In the genomic region with DNA sequence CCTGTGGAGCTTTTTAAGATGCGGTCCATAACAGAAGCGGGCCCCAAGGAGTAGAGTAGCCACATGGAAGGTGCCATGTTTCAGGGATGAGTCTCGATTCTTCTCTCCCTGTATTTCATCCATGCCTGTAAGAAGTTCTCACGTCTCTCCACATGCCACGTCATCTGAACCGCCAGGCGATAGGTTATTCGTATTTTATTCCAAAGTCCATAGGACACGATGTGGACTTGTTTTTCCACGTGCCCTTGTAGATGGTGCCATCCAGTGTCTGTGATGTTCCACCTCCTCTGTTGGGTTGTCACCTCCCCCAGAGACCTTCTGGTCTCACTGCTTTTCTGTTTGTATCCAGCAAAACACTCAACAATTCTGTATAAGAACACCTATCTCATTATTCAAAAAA, we compare ENCODE assay signal across 16 cellular contexts. TPM values are rescaled to one million over a fixed set of nuclear protein-coding genes. Genes with fewer than 3 reads are reported as not detected.
DNase-seq lines count a peak whose midpoint lies in the region; ATAC-seq and TF ChIP-seq lines count a peak whose summit lies in the region.
"Had no signal": no experiment of that assay in that cellular context is flagged by ENCODE, and none has a peak within 500 bp of the region (broad histone marks: within the 10 kb centered on the region; RNA-seq: fewer than 3 reads in every experiment).

No MANE protein-coding gene starts in this region.

- peaks cover 0 to 34% (median 16%) of the 10 kb centered on the region in 4 donors for H3K36me3 ChIP-seq in esophagus muscularis mucosa
- peaks cover 4 to 17% (median 5%) of the 10 kb centered on the region in 4 donors for H3K36me3 ChIP-seq in liver (ENCODE audit: control insufficient read depth in 4 of 4, insufficient read depth in 3 of 4, low read depth in 1 of 4, low read length in 3 of 4)

- H3K27me3 ChIP-seq in esophagus muscularis mucosa (no peaks in the 10 kb centered on the region), liver (ENCODE audit: control insufficient read depth in 4 of 4, insufficient read depth in 4 of 4, low read length in 3 of 4) (no peaks in the 10 kb centered on the region)

- H3K4me1 ChIP-seq in esophagus muscularis mucosa (peaks cover 0 to 12% (median 4%) of the 10 kb centered on the region in 4 donors), liver (ENCODE audit: control insufficient read depth in 4 of 4, insufficient read depth in 4 of 4, low read length in 3 of 4) (peaks cover 1 to 38% (median 14%) of the 10 kb centered on the region in 4 donors)
- H3K4me1 ChIP-seq: A549, Caco-2 had no signal

- no peak overlapping the region for H3K9ac ChIP-seq in liver (ENCODE audit: low read depth in 1 of 2, low read length in 2 of 2)

- no peak overlapping the region for H3K27ac Mint-ChIP-seq in progenitor cell of endocrine pancreas
- H3K27ac Mint-ChIP-seq: CD4-positive, alpha-beta T cell; H9 had no signal

- no peak for TF ChIP-seq CTCF in esophagus muscularis mucosa (IDR thresholded peaks at IDR 0.05)
- no peak for TF ChIP-seq CTCF in liver (IDR thresholded peaks at IDR 0.05; ENCODE audit: low read depth, low read length, missing input control)
- no peak for TF ChIP-seq CTCF in progenitor cell of endocrine pancreas (IDR thresholded peaks at IDR 0.05; ENCODE audit: unreplicated experiment)

- peaks cover 48% of the 10 kb centered on the region for H3K36me3 Mint-ChIP-seq in progenitor cell of endocrine pancreas (ENCODE audit: insufficient read depth)

- H3K4me1 Mint-ChIP-seq in progenitor cell of endocrine pancreas (ENCODE audit: low read depth), result peaks cover 1% of the 10 kb centered on the region
- H3K4me1 Mint-ChIP-seq: H9 had no signal

- H3K4me3 Mint-ChIP-seq in progenitor cell of endocrine pancreas (ENCODE audit: low read depth), result no peak overlapping the region
- H3K4me3 Mint-ChIP-seq: CD4-positive, alpha-beta T cell; H9 had no signal

- TF ChIP-seq EP300 in esophagus muscularis mucosa (IDR thresholded peaks at IDR 0.05), result no peak

- H3K27ac ChIP-seq in esophagus muscularis mucosa (replicated peaks in 1 of 4) (no peak overlapping the region), liver (ENCODE audit: low read depth in 1 of 2, low read length in 2 of 2) (peak overlapping the region; percentile 57 to 73)
- H3K27ac ChIP-seq: A549, C4-2B had no signal

- no peak for ATAC-seq in HG02798 (IDR thresholded peaks at IDR 0.05; ENCODE audit: poor library complexity, unreplicated experiment)
- ATAC-seq in Right ventricle myocardium inferior, result no peak
- ATAC-seq: A549 had no signal

- H3K9me3 Mint-ChIP-seq in progenitor cell of endocrine pancreas (ENCODE audit: low read depth), result no peaks in the 10 kb centered on the region
- H3K9me3 Mint-ChIP-seq: CD4-positive, alpha-beta T cell; H9 had no signal

- DNase-seq in esophagus muscularis mucosa (ENCODE audit: extremely low spot score), result peak; percentile 74
- no peak for DNase-seq in progenitor cell of endocrine pancreas (ENCODE audit: low spot score, unreplicated experiment)
- DNase-seq in Right ventricle myocardium inferior (ENCODE audit: missing footprints), result no peak
- no peak for DNase-seq in medulla oblongata (ENCODE audit: extremely low spot score)
- DNase-seq: AML-193; Caco-2; CD4-positive, alpha-beta T cell; H9 had no signal

- 93% methylated on average over 10 of the region's 10 CpGs for WGBS in esophagus muscularis mucosa
- 52% methylated on average over 10 of the region's 10 CpGs for WGBS in liver

- peak; percentile 54 to 70 for TF ChIP-seq RAD21 in liver (IDR thresholded peaks at IDR 0.05)

- H3K4me3 ChIP-seq in esophagus muscularis mucosa (no peak overlapping the region), liver (ENCODE audit: low read depth in 1 of 3, low read length in 3 of 3) (no peak overlapping the region)
- H3K4me3 ChIP-seq: A549 had no signal

- no peaks in the 10 kb centered on the region for H3K27me3 Mint-ChIP-seq in progenitor cell of endocrine pancreas
- H3K27me3 Mint-ChIP-seq: CD4-positive, alpha-beta T cell had no signal

- intact Hi-C loops in esophagus muscularis mucosa (cut with DNase I) (no loop called here), Right ventricle myocardium inferior (cut with DNase I) (loop anchor here (10.0 kb wide), 1 partner anchor 343 kb away; no protein-coding TSS in a partner anchor)

- no peak for TF ChIP-seq POLR2A in esophagus muscularis mucosa (IDR thresholded peaks at IDR 0.05; ENCODE audit: low read depth)

- H3K9me3 ChIP-seq in esophagus muscularis mucosa (no peaks in the 10 kb centered on the region), liver (ENCODE audit: control insufficient read depth in 4 of 4, low read length in 3 of 4) (no peaks in the 10 kb centered on the region)
- H3K9me3 ChIP-seq: A549, Caco-2 had no signal

TF ChIP-seq in PFSK-1, 5 proteins besides CTCF, POLR2A, EP300 and RAD21:
- TF ChIP-seq POLR2AphosphoS5 (IDR thresholded peaks at IDR 0.05; ENCODE audit: low read depth, low read length) (0 out of 2 replicates have a peak, but pooled peaks have one; percentile 57), TAF1 (IDR thresholded peaks at IDR 0.05; ENCODE audit: borderline replicate concordance, insufficient read depth, low read length) (no peak)

TF ChIP-seq in liver, 16 proteins besides CTCF, POLR2A, EP300 and RAD21 (continues in another document):
- TF ChIP-seq ZBTB33 (IDR thresholded peaks at IDR 0.05) (peak; percentile 73), SP1 (IDR thresholded peaks at IDR 0.05) (peak; percentile 71), FOXA1 (IDR thresholded peaks at IDR 0.05) (peak; percentile 49), GABPA (IDR thresholded peaks at IDR 0.05 in 1 of 2, conservative IDR thresholded peaks at IDR 0.05 in 1 of 2) (no peak), YY1 (IDR thresholded peaks at IDR 0.05) (peak; percentile 73), NR2F2 (IDR thresholded peaks at IDR 0.05) (no peak), EGR1 (IDR thresholded peaks at IDR 0.05; ENCODE audit: low read depth in 2 of 2) (no peak), JUND (IDR thresholded peaks at IDR 0.05) (peak in 1 of 2 donors; percentile 59), TAF1 (conservative IDR thresholded peaks at IDR 0.05) (no peak), MAX (IDR thresholded peaks at IDR 0.05) (peak; percentile 87), FOXA2 (IDR thresholded peaks at IDR 0.05) (no peak), HNF4G (IDR thresholded peaks at IDR 0.05) (peak; percentile 85), RXRA (IDR thresholded peaks at IDR 0.05) (peak; percentile 73 to 86), HNF4A (conservative IDR thresholded peaks at IDR 0.05) (peak; percentile 94 to 96)
- TF ChIP-seq, protein P1, sequence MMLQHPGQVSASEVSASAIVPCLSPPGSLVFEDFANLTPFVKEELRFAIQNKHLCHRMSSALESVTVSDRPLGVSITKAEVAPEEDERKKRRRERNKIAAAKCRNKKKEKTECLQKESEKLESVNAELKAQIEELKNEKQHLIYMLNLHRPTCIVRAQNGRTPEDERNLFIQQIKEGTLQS (IDR thresholded peaks at IDR 0.05), result no peak

RNA-seq across cellular contexts. Expression of gene HEBP2, which starts 17.6 kb away (rescaled TPM):
- polyA plus RNA-seq in PFSK-1 (2012; ENCODE audit: insufficient read length, low read depth), result 106 TPM
- total RNA-seq in esophagus muscularis mucosa, result 100 to 1,000 TPM in 2 of 4 donors, 10 to 100 TPM in 2; 90.1 to 135 (median 104) TPM
- 10 to 100 TPM in 1 of 2 donors, 1 to 10 TPM in 1; 5.6 to 12.0 TPM for total RNA-seq in liver
- 10 to 100 TPM; 21.7 to 58.0 TPM for polyA plus RNA-seq in liver
- total RNA-seq in progenitor cell of endocrine pancreas, result 67.7 and 73.2 TPM in 2 replicates
- 103 TPM for total RNA-seq in Right ventricle myocardium inferior

RNA-seq across cellular contexts. Expression of gene SMIM28, which starts 43.9 kb away (rescaled TPM):
- not detected for polyA plus RNA-seq in PFSK-1 (2012; ENCODE audit: insufficient read length, low read depth)
- total RNA-seq in esophagus muscularis mucosa, result under 1 TPM in 1 of 4 donors, not detected in 3; 0.50 TPM
- total RNA-seq in liver, result not detected
- not detected for polyA plus RNA-seq in liver
- not detected in 2 replicates for total RNA-seq in progenitor cell of endocrine pancreas
- not detected for total RNA-seq in Right ventricle myocardium inferior
- total RNA-seq: Caco-2; CD4-positive, alpha-beta T cell; H1; H9; HT-29 had no signal
- polyA plus RNA-seq: A549, BJ, H1 had no signal

Comparison
In these comparisons a context has a peak if more than half of its experiments do, and no peak if none do; other contexts are left out.
1. H3K27ac ChIP-seq: peak in liver (2 of 2); none in esophagus muscularis mucosa (0 of 4).